In the genomic region with DNA sequence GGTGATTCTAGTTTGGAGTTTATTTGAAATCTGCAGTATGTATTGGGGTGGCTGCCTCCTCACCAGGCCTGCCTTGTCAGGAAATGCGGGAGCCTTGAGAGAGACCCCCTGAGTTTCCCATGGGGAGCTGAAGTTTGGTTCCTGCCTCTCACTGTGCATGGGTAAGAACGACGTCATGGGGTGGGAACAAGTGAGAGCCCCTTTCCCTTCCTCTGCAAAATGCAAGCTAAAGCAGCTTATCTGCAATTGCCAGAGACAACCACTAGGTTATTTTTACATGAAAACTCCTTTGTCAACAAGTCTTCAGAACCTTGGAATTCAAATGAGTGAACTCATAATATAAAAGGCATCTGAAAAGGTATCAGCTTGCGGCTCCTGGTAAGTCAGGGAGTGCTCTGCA, we compare ENCODE assay signal across 14 cellular contexts. TPM values are rescaled to one million over a fixed set of nuclear protein-coding genes. Genes with fewer than 3 reads are reported as not detected.
DNase-seq lines count a peak whose midpoint lies in the region; ATAC-seq, FAIRE-seq and TF ChIP-seq lines count a peak whose summit lies in the region.
"Had no signal": no experiment of that assay in that cellular context is flagged by ENCODE, and none has a peak within 500 bp of the region (broad histone marks: within the 10 kb centered on the region; RNA-seq: fewer than 3 reads in every experiment).

No MANE protein-coding gene starts in this region.

- no peaks in the 10 kb centered on the region for H3K79me2 ChIP-seq in PC-9 (ENCODE audit: low read depth)

- DNase-seq in right atrium auricular region (ENCODE audit: low spot score) (peak; percentile 44), left ventricle myocardium superior (no peak), PC-9 (no peak), fibroblast of pulmonary artery (ENCODE audit: low read depth) (peak; percentile 38), testis (no peak), MG63 (no peak), GM12891 (ENCODE audit: insufficient read length, low spot score) (no peak)
- DNase-seq: activated CD4-positive, CD25-positive, alpha-beta regulatory T cell; central memory CD4-positive, alpha-beta T cell; gastrocnemius medialis; NCI-H1436 treated with DMSO at 0.1 percent for 48 hours had no signal

- FAIRE-seq in GM12891 (lab: Jason Lieb, UNC): no peak

- no peaks in the 10 kb centered on the region for H4K20me1 ChIP-seq in PC-9 (ENCODE audit: insufficient read depth)

- H2AFZ ChIP-seq in PC-9: no peak overlapping the region

- H3F3A ChIP-seq in PC-9 (ENCODE audit: insufficient read depth, low read depth): peaks cover 6% of the 10 kb centered on the region

- ATAC-seq in left ventricle myocardium superior (no peak), GM18502 (IDR thresholded peaks at IDR 0.05; ENCODE audit: poor library complexity, unreplicated experiment) (no peak)
- ATAC-seq: gastrocnemius medialis had no signal

- no TSS peak for BruUV-seq in PC-9 (replicated peaks; lab: Mats Ljungman, UMichigan)

- no peak overlapping the region for H3K27ac ChIP-seq in right atrium auricular region
- H3K27ac ChIP-seq in PC-9: no peak overlapping the region
- H3K27ac ChIP-seq in testis: no peak overlapping the region
- H3K27ac ChIP-seq: gastrocnemius medialis, prostate gland had no signal

- H3K4me2 ChIP-seq in PC-9: no peak overlapping the region

- TF ChIP-seq POLR2A in testis (IDR thresholded peaks at IDR 0.05) (no peak), GM12891 (IDR thresholded peaks at IDR 0.05; ENCODE audit: low read depth, low read length) (no peak)

- WGBS in testis, 2 donors: 70 to 93% methylated on average over 4 of the region's 4 CpGs

- no peaks in the 10 kb centered on the region for H3K36me3 ChIP-seq in right atrium auricular region
- H3K36me3 ChIP-seq in PC-9 (ENCODE audit: low read depth): no peaks in the 10 kb centered on the region
- H3K36me3 ChIP-seq in testis (ENCODE audit: low read depth, missing control alignments): no peaks in the 10 kb centered on the region
- H3K36me3 ChIP-seq in MG63: peaks cover 4% of the 10 kb centered on the region; the same call in 1 of the 2 replicates
- H3K36me3 ChIP-seq: gastrocnemius medialis, prostate gland had no signal

- CTCF ChIA-PET in PC-9 (lab: Charles Lee): interaction anchor here (0.6 kb wide), 1 partner anchor 70 kb away, joined by 3 read pairs; no protein-coding TSS in a partner anchor

- H3K4me1 ChIP-seq in right atrium auricular region: peaks cover 0 to 9% of the 10 kb centered on the region in 2 donors
- peaks cover 19% of the 10 kb centered on the region for H3K4me1 ChIP-seq in PC-9 (replicated peaks; ENCODE audit: insufficient read depth)
- H3K4me1 ChIP-seq in testis: peaks cover 5% of the 10 kb centered on the region
- H3K4me1 ChIP-seq: prostate gland had no signal

- no peaks in the 10 kb centered on the region for H3K9me3 ChIP-seq in right atrium auricular region
- H3K9me3 ChIP-seq in PC-9 (ENCODE audit: insufficient read depth, low read depth): no peaks in the 10 kb centered on the region
- no peaks in the 10 kb centered on the region for H3K9me3 ChIP-seq in testis
- peaks cover 12% of the 10 kb centered on the region for H3K9me3 ChIP-seq in MG63
- H3K9me3 ChIP-seq: gastrocnemius medialis, prostate gland had no signal

- intact Hi-C loops in left ventricle myocardium superior (cut with micrococcal nuclease): no loop called here
- intact Hi-C loops in PC-9 (cut with micrococcal nuclease; ENCODE audit: unreplicated experiment): no loop called here
- intact Hi-C loops in testis (cut with DNase I; ENCODE audit: low total_unique reads): no loop called here

- H3K27me3 ChIP-seq in right atrium auricular region: no peaks in the 10 kb centered on the region
- H3K27me3 ChIP-seq in PC-9 (ENCODE audit: insufficient read depth, low read depth): no peaks in the 10 kb centered on the region
- no peaks in the 10 kb centered on the region for H3K27me3 ChIP-seq in testis
- no peaks in the 10 kb centered on the region for H3K27me3 ChIP-seq in MG63
- H3K27me3 ChIP-seq: gastrocnemius medialis had no signal

- TF ChIP-seq CTCF in right atrium auricular region (IDR thresholded peaks at IDR 0.05): peak in 1 of 2 donors; percentile 33
- TF ChIP-seq CTCF in PC-9 (conservative IDR thresholded peaks at IDR 0.05): peak; percentile 61
- peak; percentile 41 for TF ChIP-seq CTCF in fibroblast of pulmonary artery (IDR thresholded peaks at IDR 0.05; ENCODE audit: low read length, missing control alignments)
- TF ChIP-seq CTCF in testis (IDR thresholded peaks at IDR 0.05): peak in 2 of 3 experiments; percentile 13 to 49

- POLR2A ChIA-PET in PC-9 (lab: Charles Lee; ENCODE audit: unreplicated experiment): no interaction called here

- no peak overlapping the region for H3K4me3 ChIP-seq in right atrium auricular region
- no peak overlapping the region for H3K4me3 ChIP-seq in PC-9
- H3K4me3 ChIP-seq in fibroblast of pulmonary artery (replicated peaks; ENCODE audit: low read depth, low read length): no peak overlapping the region
- H3K4me3 ChIP-seq in testis: no peak overlapping the region
- H3K4me3 ChIP-seq in MG63: no peak overlapping the region
- H3K4me3 ChIP-seq: gastrocnemius medialis, lung, prostate gland had no signal

- no peaks in the 10 kb centered on the region for H3K9me2 ChIP-seq in PC-9 (ENCODE audit: insufficient read depth)

TF ChIP-seq in GM12891, 5 proteins besides CTCF, POLR2A, EP300 and RAD21:
- TF ChIP-seq PAX5 (IDR thresholded peaks at IDR 0.05; ENCODE audit: insufficient read depth, low read length, severe bottlenecking): no peak
- TF ChIP-seq SPI1 (IDR thresholded peaks at IDR 0.05; ENCODE audit: low read depth, low read length): no peak
- no peak for TF ChIP-seq TAF1 (IDR thresholded peaks at IDR 0.05; ENCODE audit: low read depth, low read length)
- no peak for TF ChIP-seq POU2F2 (IDR thresholded peaks at IDR 0.05; ENCODE audit: low read depth, low read length)
- TF ChIP-seq POLR2AphosphoS5 (IDR thresholded peaks at IDR 0.05; ENCODE audit: low read depth, low read length): no peak

RNA-seq across cellular contexts. Expression of gene TMEM170B, which starts 58.4 kb away (rescaled TPM):
- total RNA-seq in right atrium auricular region (1 to 10 TPM; 3.6 to 3.8 TPM), left ventricle myocardium superior (5.4 TPM), PC-9 (2021) (3.5 and 3.9 TPM in 2 replicates), testis (1 to 10 TPM; 6.5 to 8.0 TPM)
- polyA plus RNA-seq in testis (ENCODE audit: insufficient read depth, low read depth, low replicate concordance): 5.6 TPM
- total RNA-seq in MG63 (2014; rRNA removed; shearing (Covaris generic); ENCODE audit: low replicate concordance): 3.9 and 6.9 TPM in 2 replicates
- polyA plus RNA-seq in GM12891 (2012; ENCODE audit: low read depth, missing spikeins): 2.5 TPM

Comparison
In these comparisons a context has a peak if more than half of its experiments do, and no peak if none do; other contexts are left out.
1. DNase-seq: peak in right atrium auricular region (single experiment) and fibroblast of pulmonary artery (single experiment); none in left ventricle myocardium superior (single experiment), PC-9 (0 of 2), testis (single experiment), MG63 (single experiment) and GM12891 (single experiment).